In the genomic region with DNA sequence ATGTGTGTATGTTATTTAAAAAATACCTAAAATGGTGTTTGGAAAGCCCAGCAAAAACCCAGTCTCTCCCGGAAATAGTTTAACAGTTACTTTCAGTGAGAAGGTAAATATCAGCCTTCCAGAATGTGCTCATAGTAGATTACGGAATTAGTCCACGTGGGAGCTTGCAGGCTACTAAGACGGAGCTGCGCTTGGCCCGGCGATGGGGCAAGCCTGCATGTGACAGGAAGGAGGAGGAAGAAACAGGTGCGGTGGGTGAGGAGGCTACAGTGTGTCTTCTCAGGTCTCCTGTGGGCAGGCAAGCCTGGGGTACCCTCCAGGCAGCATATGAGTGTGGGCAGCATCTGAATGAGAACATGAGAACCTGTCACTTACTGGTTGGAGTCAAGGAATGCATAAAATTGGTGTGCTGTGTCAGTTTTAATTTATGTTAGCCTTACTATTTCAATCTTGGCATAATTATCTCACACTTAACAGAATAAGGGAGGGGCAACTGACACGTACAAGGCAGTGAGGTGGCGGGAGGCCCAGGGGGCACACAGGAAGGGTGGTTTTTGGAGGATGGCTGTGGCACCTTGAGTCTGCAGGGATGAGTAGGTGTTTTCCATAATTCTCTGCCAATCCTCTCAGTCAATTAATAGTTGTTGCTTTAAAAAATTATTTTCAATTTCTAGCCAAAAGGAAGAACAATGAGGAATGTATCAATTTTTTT, we compare ENCODE assay signal across 15 cellular contexts. TPM values are rescaled to one million over a fixed set of nuclear protein-coding genes. Genes with fewer than 3 reads are reported as not detected.
DNase-seq lines count a peak whose midpoint lies in the region; ATAC-seq and TF ChIP-seq lines count a peak whose summit lies in the region.
"Had no signal": no experiment of that assay in that cellular context is flagged by ENCODE, and none has a peak within 500 bp of the region (broad histone marks: within the 10 kb centered on the region; RNA-seq: fewer than 3 reads in every experiment).

No MANE protein-coding gene starts in this region.

- no peak for ATAC-seq in GM23338
- ATAC-seq in naive thymus-derived CD4-positive, alpha-beta T cell = no peak
- no peak for ATAC-seq in HG03354 (IDR thresholded peaks at IDR 0.05; ENCODE audit: poor library complexity, severe bottlenecking, unreplicated experiment)
- ATAC-seq: K562 had no signal

- H3K27me3 Mint-ChIP-seq in GM23338 (ENCODE audit: insufficient read depth, low read depth, poor library complexity) (peaks cover 5% of the 10 kb centered on the region), brain (peaks cover 6% of the 10 kb centered on the region)
- peaks cover 0 to 7% (median 5%) of the 10 kb centered on the region in 5 donors for H3K27me3 Mint-ChIP-seq in naive thymus-derived CD4-positive, alpha-beta T cell

- TF ChIP-seq CTCF in GM23338 (conservative IDR thresholded peaks at IDR 0.05; ENCODE audit: low read depth in 2 of 2) (no peak), brain (conservative IDR thresholded peaks at IDR 0.05) (no peak)

- no peaks in the 10 kb centered on the region for H3K79me1 ChIP-seq in trophoblast cell (ENCODE audit: low read length)

- H3K9ac ChIP-seq in trophoblast cell (ENCODE audit: low read length) = no peak overlapping the region

- no peak overlapping the region for H4K12ac ChIP-seq in trophoblast cell (ENCODE audit: low read depth, low read length)

- no peak overlapping the region for H2BK120ac ChIP-seq in trophoblast cell (ENCODE audit: insufficient read depth, low read length, poor library complexity)

- H3K79me2 ChIP-seq in ACC112 (ENCODE audit: control insufficient read depth, insufficient read depth, low read length, unreplicated experiment) (peaks cover 80% of the 10 kb centered on the region), GM23338 (replicated peaks; ENCODE audit: insufficient read depth) (peaks cover 6% of the 10 kb centered on the region), trophoblast cell (ENCODE audit: control insufficient read depth, insufficient read depth, low read length, poor library complexity) (no peaks in the 10 kb centered on the region)

- H3K4me1 Mint-ChIP-seq in GM23338 = peaks cover 11% of the 10 kb centered on the region
- peaks cover 33% of the 10 kb centered on the region for H3K4me1 Mint-ChIP-seq in brain
- H3K4me1 Mint-ChIP-seq in naive thymus-derived CD4-positive, alpha-beta T cell = peaks cover 8 to 18% (median 15%) of the 10 kb centered on the region in 7 donors

- H3K9me3 ChIP-seq in naive thymus-derived CD4-positive, alpha-beta T cell (ENCODE audit: control insufficient read depth in 2 of 3, low read length in 3 of 3) = no peaks in the 10 kb centered on the region
- no peaks in the 10 kb centered on the region for H3K9me3 ChIP-seq in trophoblast cell (ENCODE audit: insufficient read depth, low read depth, low read length)
- H3K9me3 ChIP-seq: esophagus squamous epithelium had no signal

- no peak overlapping the region for H4K91ac ChIP-seq in trophoblast cell (ENCODE audit: low read depth, low read length)

- H3K27ac ChIP-seq in ACC112 (ENCODE audit: low read depth, low read length) (peak overlapping the region; percentile 16; the same call in 1 of the 2 replicates), GM23338 (ENCODE audit: low read depth) (no peak overlapping the region), trophoblast cell (ENCODE audit: low read depth, low read length) (no peak overlapping the region)
- H3K27ac ChIP-seq in naive thymus-derived CD4-positive, alpha-beta T cell (ENCODE audit: low read depth, low read length) = no peak overlapping the region
- H3K27ac ChIP-seq: esophagus squamous epithelium had no signal

- H2BK12ac ChIP-seq in trophoblast cell (ENCODE audit: low read length) = no peak overlapping the region

- no CpG with 5 or more reads among the region's 10 CpGs for WGBS in trophoblast cell (ENCODE audit: extremely low coverage, insufficient coverage, insufficient read length)

- POLR2A ChIA-PET in naive thymus-derived CD4-positive, alpha-beta T cell (lab: Charles Lee) = no interaction called here

- H3K36me3 ChIP-seq in ACC112 (ENCODE audit: insufficient read depth, low read length) (peaks cover 24% of the 10 kb centered on the region; the same call in 1 of the 2 replicates), GM23338 (ENCODE audit: insufficient read depth) (no peaks in the 10 kb centered on the region), trophoblast cell (ENCODE audit: control insufficient read depth in 1 of 2, insufficient read depth in 2 of 2, low read length in 2 of 2) (no peaks in the 10 kb centered on the region)
- H3K36me3 ChIP-seq in naive thymus-derived CD4-positive, alpha-beta T cell (ENCODE audit: control insufficient read depth in 2 of 3, insufficient read depth in 3 of 3, low read length in 3 of 3) = no peaks in the 10 kb centered on the region
- H3K36me3 ChIP-seq: esophagus squamous epithelium had no signal

- peaks cover 4% of the 10 kb centered on the region; the same call in 1 of the 3 replicates for H3K36me3 Mint-ChIP-seq in GM23338 (ENCODE audit: low read depth)
- peaks cover 13% of the 10 kb centered on the region for H3K36me3 Mint-ChIP-seq in brain
- H3K36me3 Mint-ChIP-seq in naive thymus-derived CD4-positive, alpha-beta T cell = peaks cover 0 to 5% (median 0%) of the 10 kb centered on the region in 5 donors

- no peak overlapping the region for H3K23ac ChIP-seq in trophoblast cell (ENCODE audit: low read length)

- H3K4me1 ChIP-seq in ACC112 (ENCODE audit: control insufficient read depth, insufficient read depth, low read length, unreplicated experiment) = peaks cover 42% of the 10 kb centered on the region
- H3K4me1 ChIP-seq in GM23338 (ENCODE audit: insufficient read depth) = peaks cover 3% of the 10 kb centered on the region; the same call in 1 of the 2 replicates
- H3K4me1 ChIP-seq in naive thymus-derived CD4-positive, alpha-beta T cell (ENCODE audit: control insufficient read depth in 2 of 2, insufficient read depth in 2 of 2, low read length in 2 of 2) = peaks cover 0 to 8% of the 10 kb centered on the region in 2 donors
- no peaks in the 10 kb centered on the region for H3K4me1 ChIP-seq in trophoblast cell (ENCODE audit: control insufficient read depth in 1 of 2, insufficient read depth in 2 of 2, low read length in 2 of 2)
- H3K4me1 ChIP-seq: esophagus squamous epithelium had no signal

- H4K8ac ChIP-seq in trophoblast cell (ENCODE audit: low read depth, low read length) = no peak overlapping the region

- intact Hi-C loops in naive thymus-derived CD4-positive, alpha-beta T cell (cut with micrococcal nuclease) = no loop called here

- H3K27ac Mint-ChIP-seq in GM23338 = peak overlapping the region; percentile 17; the same call in 1 of the 2 replicates
- peak overlapping the region in 4 of 5 experiments; percentile 10 to 95 (median 76) for H3K27ac Mint-ChIP-seq in brain
- peak overlapping the region in 5 of 9 donors; percentile 3 to 82 (median 7) for H3K27ac Mint-ChIP-seq in naive thymus-derived CD4-positive, alpha-beta T cell

- DNase-seq in GM23338 (ENCODE audit: low spot score) (no peak), NCI-H345 treated with DMSO at 0.1 percent for 48 hours (lab: John Stamatoyannopoulos, UW; ENCODE audit: unreplicated experiment) (no peak), trophoblast cell (no peak)
- peak in 3 of 9 donors; percentile 1 to 13 (median 10) for DNase-seq in naive thymus-derived CD4-positive, alpha-beta T cell
- no peak for DNase-seq in activated effector memory CD4-positive, alpha-beta T cell treated with Interleukin-2 at 50 U/mL for 16 hours
- DNase-seq: activated gamma-delta T cell treated with Interleukin-2 at 50 U/mL for 16 hours; CD4-positive, alpha-beta memory T cell; esophagus squamous epithelium; NCI-H1436; NCI-H748 treated with DMSO at 0.1 percent for 48 hours; substantia nigra had no signal

- no peak overlapping the region for H3K14ac ChIP-seq in trophoblast cell (ENCODE audit: low read length)

- H3K4ac ChIP-seq in trophoblast cell (ENCODE audit: low read depth, low read length) = no peak overlapping the region

- H4K20me1 ChIP-seq in GM23338 (replicated peaks; ENCODE audit: insufficient read depth) = no peaks in the 10 kb centered on the region; the same call in 1 of the 2 replicates

- H2AFZ ChIP-seq in ACC112 (ENCODE audit: low read length, unreplicated experiment) (no peak overlapping the region), GM23338 (no peak overlapping the region), trophoblast cell (ENCODE audit: insufficient read depth, low read length, poor library complexity) (no peak overlapping the region)

- H2BK5ac ChIP-seq in trophoblast cell (ENCODE audit: low read depth, low read length, poor library complexity) = no peak overlapping the region

- H3K4me3 Mint-ChIP-seq in GM23338 = no peak overlapping the region
- H3K4me3 Mint-ChIP-seq in brain = no peak overlapping the region
- H3K4me3 Mint-ChIP-seq in naive thymus-derived CD4-positive, alpha-beta T cell = peak overlapping the region in 8 of 10 donors; percentile 19 to 67 (median 30)
- H3K4me3 Mint-ChIP-seq: CD4-positive, alpha-beta memory T cell had no signal

- CTCF ChIA-PET in naive thymus-derived CD4-positive, alpha-beta T cell (lab: Charles Lee) = no interaction called here

- no peak overlapping the region for H3K18ac ChIP-seq in trophoblast cell (ENCODE audit: low read length)

- no peaks in the 10 kb centered on the region for H3F3A ChIP-seq in GM23338 (replicated peaks; ENCODE audit: low read depth)

- H3K27me3 ChIP-seq in ACC112 (ENCODE audit: insufficient read depth, low read length) = no peaks in the 10 kb centered on the region
- no peaks in the 10 kb centered on the region for H3K27me3 ChIP-seq in GM23338 (ENCODE audit: insufficient read depth)
- H3K27me3 ChIP-seq in naive thymus-derived CD4-positive, alpha-beta T cell (ENCODE audit: control insufficient read depth in 2 of 2, insufficient read depth in 2 of 2, low read length in 2 of 2) = no peaks in the 10 kb centered on the region
- no peaks in the 10 kb centered on the region for H3K27me3 ChIP-seq in trophoblast cell (ENCODE audit: insufficient read depth, low read length)
- H3K27me3 ChIP-seq: esophagus squamous epithelium had no signal

- H3K4me2 ChIP-seq in GM23338 (no peak overlapping the region), trophoblast cell (ENCODE audit: low read length) (no peak overlapping the region)

- H3K4me3 ChIP-seq in ACC112 (ENCODE audit: low read depth, low read length) (no peak overlapping the region), GM23338 (no peak overlapping the region), trophoblast cell (ENCODE audit: low read depth, low read length) (no peak overlapping the region)
- no peak overlapping the region for H3K4me3 ChIP-seq in naive thymus-derived CD4-positive, alpha-beta T cell (ENCODE audit: low read length)
- H3K4me3 ChIP-seq: esophagus squamous epithelium, K562 had no signal

- no peak overlapping the region for H2AK5ac ChIP-seq in trophoblast cell (ENCODE audit: low read length)

- no peaks in the 10 kb centered on the region; the same call in 1 of the 2 replicates for H3K9me2 ChIP-seq in GM23338 (ENCODE audit: insufficient read depth)

- no peaks in the 10 kb centered on the region for H3K9me3 Mint-ChIP-seq in GM23338
- peaks cover 0 to 5% (median 2%) of the 10 kb centered on the region in 5 experiments for H3K9me3 Mint-ChIP-seq in brain
- H3K9me3 Mint-ChIP-seq in naive thymus-derived CD4-positive, alpha-beta T cell = peaks cover 0 to 12% (median 0%) of the 10 kb centered on the region in 11 donors

RNA-seq across cellular contexts. Expression of a gene that starts 35.7 kb away (rescaled TPM):
- total RNA-seq in GM23338 (2014; rRNA removed; shearing (Covaris generic)) = 18.4 and 22.2 TPM in 2 replicates
- polyA plus RNA-seq in GM23338 (2016; fragmentation: Nextera tagmentation; extraction: Ambion mirVana) = 7.1 and 8.4 TPM in 2 replicates
- polyA plus RNA-seq in brain (ENCODE audit: insufficient read depth, low read depth, low replicate concordance) = 17.6 TPM
- total RNA-seq in naive thymus-derived CD4-positive, alpha-beta T cell = under 1 TPM; 0.20 to 0.60 (median 0.43) TPM
- under 1 TPM; 0.08 to 0.20 TPM for polyA plus RNA-seq in naive thymus-derived CD4-positive, alpha-beta T cell
- polyA plus RNA-seq in trophoblast cell (2013) = 52.0 and 56.1 TPM in 2 replicates

Comparison
In these comparisons a context has a peak if more than half of its experiments do, and no peak if none do; other contexts are left out.
1. H3K27ac Mint-ChIP-seq: peak in every context shown above with its lines; median percentile 76 in brain; 17 in GM23338; 7 in naive thymus-derived CD4-positive, alpha-beta T cell.
2. H3K4me3 Mint-ChIP-seq: peak in naive thymus-derived CD4-positive, alpha-beta T cell (8 of 10); none in GM23338 (single experiment) and brain (0 of 5).